In the genomic region with DNA sequence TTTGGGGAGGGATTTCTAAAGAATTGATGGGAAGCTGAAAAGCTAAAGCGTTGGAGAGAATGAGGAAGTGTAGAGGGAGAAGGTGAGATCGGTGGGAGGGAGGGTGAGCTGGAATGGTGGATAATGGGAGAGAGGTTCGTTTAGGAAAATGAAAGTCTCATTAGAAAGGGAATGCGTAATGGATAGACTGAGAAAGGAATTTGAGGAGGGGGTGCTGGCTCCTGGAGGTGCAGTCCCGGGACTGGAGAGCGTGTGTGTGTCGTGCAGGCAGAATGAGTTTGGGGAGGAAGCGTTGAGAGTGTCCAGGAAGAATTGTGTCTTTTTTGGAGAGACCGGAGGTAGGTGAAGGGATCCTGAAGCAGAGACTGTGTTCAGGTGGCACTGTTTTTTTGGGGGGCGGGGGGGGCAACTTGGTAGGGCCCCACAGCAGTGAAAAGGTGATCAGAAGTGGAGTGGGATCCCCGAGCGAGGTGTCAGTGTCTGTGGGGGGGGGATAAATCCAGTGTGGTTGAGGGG, we compare ENCODE assay signal across 8 cellular contexts. TPM values are rescaled to one million over a fixed set of nuclear protein-coding genes. Genes with fewer than 3 reads are reported as not detected.
A peak's percentile ranks its signal among the peaks of the same experiment; 100 is the strongest.
DNase-seq lines count a peak whose midpoint lies in the region; TF ChIP-seq lines count a peak whose summit lies in the region.

No MANE protein-coding gene starts in this region.

- CTCF ChIA-PET in Caco-2 (lab: Charles Lee): interaction anchor here (0.6 to 1.5 kb wide), 2 partner anchors 12 to 135 kb away, joined by 3 to 4 read pairs; no protein-coding TSS in a partner anchor

- no peak for TF ChIP-seq POLR2A in ovary (IDR thresholded peaks at IDR 0.05)

- H3K27me3 Mint-ChIP-seq in Caco-2 (ENCODE audit: insufficient read depth, unreplicated experiment) (no peaks in the 10 kb centered on the region), endothelial cell (ENCODE audit: unreplicated experiment) (peaks cover 19% of the 10 kb centered on the region)

- intact Hi-C loops in Caco-2 (cut with micrococcal nuclease; ENCODE audit: unreplicated experiment) (no loop called here), ovary (cut with DNase I) (loop anchor here (5.0 to 10.0 kb wide), 4 partner anchors 78 to 203 kb away; a partner anchor contains a TSS)

- 0 to 1% (median 1%) methylated on average over 12 of the region's 12 CpGs for whole genome bisulfite sequencing in ovary, 3 donors

- peak overlapping the region; percentile 90 for H3K4me3 Mint-ChIP-seq in Caco-2 (ENCODE audit: unreplicated experiment)
- H3K4me3 Mint-ChIP-seq in endothelial cell (ENCODE audit: unreplicated experiment): peak overlapping the region; percentile 100

- H3K9me3 Mint-ChIP-seq in Caco-2 (ENCODE audit: unreplicated experiment) (no peaks in the 10 kb centered on the region), endothelial cell (ENCODE audit: unreplicated experiment) (peaks cover 5% of the 10 kb centered on the region)

- H3K4me1 ChIP-seq in Caco-2 (peaks cover 44% of the 10 kb centered on the region), NT2/D1 (ENCODE audit: insufficient read depth, insufficient read length) (peaks cover 9% of the 10 kb centered on the region), ovary (ENCODE audit: insufficient read depth) (peaks cover 28% of the 10 kb centered on the region)

- H3K27ac ChIP-seq in ovary: peak overlapping the region; percentile 27 to 47

- TF ChIP-seq CTCF in Caco-2 (IDR thresholded peaks at IDR 0.05; ENCODE audit: insufficient read depth in 1 of 2, low read depth in 1 of 2, low read length in 1 of 2, severe bottlenecking in 1 of 2, unreplicated experiment in 1 of 2) (no peak), endothelial cell (IDR thresholded peaks at IDR 0.05; ENCODE audit: unreplicated experiment) (no peak), ovary (IDR thresholded peaks at IDR 0.05) (no peak)

- H3K9me3 ChIP-seq in Caco-2: no peaks in the 10 kb centered on the region
- no peaks in the 10 kb centered on the region; the same call in 1 of the 2 replicates for H3K9me3 ChIP-seq in NT2/D1 (ENCODE audit: insufficient read depth, low read length)
- no peaks in the 10 kb centered on the region for H3K9me3 ChIP-seq in ovary

- DNase-seq in Caco-2: no peak
- no peak for DNase-seq in NT2/D1 (ENCODE audit: low read depth, low spot score)
- no peak for DNase-seq in endothelial cell (ENCODE audit: low spot score)
- no peak for DNase-seq in ovary
- no peak for DNase-seq in activated effector memory CD4-positive, alpha-beta T cell treated with Interleukin-2 at 50 U/mL for 16 hours
- no peak for DNase-seq in iPS-NIHi7 (ENCODE audit: extremely low spot score)
- DNase-seq in cerebellar nuclear complex (lab: John Stamatoyannopoulos, UW): no peak
- DNase-seq in NCI-H774 (lab: John Stamatoyannopoulos, UW): no peak

- H3K9ac ChIP-seq in NT2/D1 (ENCODE audit: insufficient read length, low read depth): peak overlapping the region; percentile 92

- BruUV-seq in Caco-2 (replicated peaks; lab: Mats Ljungman, UMichigan): no TSS peak

- H3K27ac Mint-ChIP-seq in Caco-2 (ENCODE audit: unreplicated experiment) (peak overlapping the region; percentile 88), endothelial cell (ENCODE audit: unreplicated experiment) (peak overlapping the region; percentile 98)

- H3K27me3 ChIP-seq in Caco-2 (replicated peaks; ENCODE audit: control insufficient read depth, insufficient read depth, low read length): no peaks in the 10 kb centered on the region
- no peaks in the 10 kb centered on the region for H3K27me3 ChIP-seq in NT2/D1 (ENCODE audit: insufficient read depth, insufficient read length)
- no peaks in the 10 kb centered on the region for H3K27me3 ChIP-seq in ovary

- POLR2A ChIA-PET in Caco-2 (lab: Charles Lee): interaction anchor here (2.5 to 3.0 kb wide), 4 partner anchors 10 to 52 kb away, joined by 13 to 35 read pairs (median 22); no protein-coding TSS in a partner anchor

- 0 out of 2 replicates have a peak, but pooled peaks cover 1% of the 10 kb centered on the region for H3K36me3 ChIP-seq in Caco-2 (ENCODE audit: control insufficient read depth, insufficient read depth, low read length)
- peaks cover 18% of the 10 kb centered on the region for H3K36me3 ChIP-seq in NT2/D1 (ENCODE audit: insufficient read depth, insufficient read length, low read length)
- H3K36me3 ChIP-seq in ovary: no peaks in the 10 kb centered on the region

- no peak for TF ChIP-seq EP300 in ovary (IDR thresholded peaks at IDR 0.05)

- H3K4me1 Mint-ChIP-seq in Caco-2 (ENCODE audit: low read depth, unreplicated experiment) (peaks cover 26% of the 10 kb centered on the region), endothelial cell (ENCODE audit: unreplicated experiment) (peaks cover 60% of the 10 kb centered on the region)

- H3K4me3 ChIP-seq in Caco-2 (ENCODE audit: low read depth, low read length) (peak overlapping the region; percentile 100), NT2/D1 (ENCODE audit: insufficient read length, low read depth) (peak overlapping the region; percentile 91), ovary (peak overlapping the region; percentile 77)

- peaks cover 38% of the 10 kb centered on the region for H3K36me3 Mint-ChIP-seq in Caco-2 (ENCODE audit: insufficient read depth, unreplicated experiment)
- H3K36me3 Mint-ChIP-seq in endothelial cell (ENCODE audit: low read depth, unreplicated experiment): peaks cover 17% of the 10 kb centered on the region

RNA-seq across cellular contexts. Expression of a gene that starts 1.4 kb away (rescaled TPM):
- total RNA-seq in Caco-2 (2022) (605 and 658 TPM in 2 replicates), endothelial cell (ENCODE audit: unreplicated experiment) (744 TPM), ovary (100 to 1,000 TPM; 139 to 419 (median 299) TPM)
- 100 to 1,000 TPM; 188 to 458 TPM for polyA plus RNA-seq in ovary

RNA-seq across cellular contexts. Expression of a gene that starts 29.9 kb away (rescaled TPM):
- 354 and 380 TPM in 2 replicates for total RNA-seq in Caco-2 (2022)
- 469 TPM for total RNA-seq in endothelial cell (ENCODE audit: unreplicated experiment)
- total RNA-seq in ovary: 100 to 1,000 TPM; 247 to 527 (median 267) TPM
- 100 to 1,000 TPM; 215 to 391 TPM for polyA plus RNA-seq in ovary

RNA-seq across cellular contexts. Expression of a gene that starts 31.1 kb away (rescaled TPM):
- total RNA-seq in Caco-2 (2022) (1.7 and 2.4 TPM in 2 replicates), endothelial cell (ENCODE audit: unreplicated experiment) (7.5 TPM), ovary (1 to 10 TPM in 6 of 7 donors, under 1 TPM in 1; 0.95 to 6.1 (median 2.6) TPM)
- 1 to 10 TPM; 1.0 to 2.6 TPM for polyA plus RNA-seq in ovary
